9 cellular contexts compared by ENCODE assay signal in genomic region chr18:55265916-55266488, GRCh38.
A peak's percentile ranks its signal among the peaks of the same experiment; 100 is the strongest.
DNase-seq lines count a peak whose midpoint lies in the region; ATAC-seq and TF ChIP-seq lines count a peak whose summit lies in the region.
"Had no signal": no experiment of that assay in that cellular context is flagged by ENCODE, and none has a peak within 500 bp of the region (broad histone marks: within the 10 kb centered on the region; RNA-seq: fewer than 3 reads in every experiment).

No MANE protein-coding gene starts in this region.

- TF ChIP-seq CTCF in vagina (IDR thresholded peaks at IDR 0.05): no peak

- no peak overlapping the region for H3K27ac ChIP-seq in vagina

- no peak for TF ChIP-seq POLR2A in vagina (IDR thresholded peaks at IDR 0.05)

- no peaks in the 10 kb centered on the region for H3K9me3 ChIP-seq in vagina

- no peak overlapping the region for H3K4me3 Mint-ChIP-seq in dendritic cell treated with granulocyte-macrophage colony-stimulating factor and Interleukin-4, amounts not matched to agents 40 ng/mL and 50 ng/mL, for 4 days

- peaks cover 42% of the 10 kb centered on the region for H3K36me3 Mint-ChIP-seq in dendritic cell treated with granulocyte-macrophage colony-stimulating factor and Interleukin-4, amounts not matched to agents 40 ng/mL and 50 ng/mL, for 4 days (ENCODE audit: low read depth)

- H3K27ac Mint-ChIP-seq in dendritic cell treated with granulocyte-macrophage colony-stimulating factor and Interleukin-4, amounts not matched to agents 40 ng/mL and 50 ng/mL, for 4 days: peak overlapping the region; percentile 95

- peaks cover 52% of the 10 kb centered on the region for H3K4me1 Mint-ChIP-seq in dendritic cell treated with granulocyte-macrophage colony-stimulating factor and Interleukin-4, amounts not matched to agents 40 ng/mL and 50 ng/mL, for 4 days (ENCODE audit: low read depth)

- peaks cover 0 to 31% of the 10 kb centered on the region in 2 donors for H3K36me3 ChIP-seq in vagina

- peak; percentile 43 for ATAC-seq in GM21367 (IDR thresholded peaks at IDR 0.05; ENCODE audit: unreplicated experiment)
- peak; percentile 63 for ATAC-seq in HG03354 (IDR thresholded peaks at IDR 0.05; ENCODE audit: poor library complexity, severe bottlenecking, unreplicated experiment)
- no peak for ATAC-seq in GM21360 (IDR thresholded peaks at IDR 0.05; ENCODE audit: unreplicated experiment)

- no peaks in the 10 kb centered on the region for H3K9me3 Mint-ChIP-seq in dendritic cell treated with granulocyte-macrophage colony-stimulating factor and Interleukin-4, amounts not matched to agents 40 ng/mL and 50 ng/mL, for 4 days

- H3K27me3 ChIP-seq in vagina: no peaks in the 10 kb centered on the region

- H3K4me1 ChIP-seq in vagina: peaks cover 45% of the 10 kb centered on the region

- H3K27me3 Mint-ChIP-seq in dendritic cell treated with granulocyte-macrophage colony-stimulating factor and Interleukin-4, amounts not matched to agents 40 ng/mL and 50 ng/mL, for 4 days: no peaks in the 10 kb centered on the region

- no peak overlapping the region for H3K4me3 ChIP-seq in vagina

- DNase-seq in CD1c-positive myeloid dendritic cell (ENCODE audit: extremely low spot score) (peak; percentile 34), mesenteric fat pad (ENCODE audit: low spot score) (no peak), NOMO-1 treated with DMSO at 0.1 percent for 48 hours (lab: John Stamatoyannopoulos, UW; ENCODE audit: unreplicated experiment) (no peak), vagina (ENCODE audit: extremely low spot score in 2 of 2) (no peak)
- DNase-seq: NCI-H526 had no signal

- intact Hi-C loops in dendritic cell treated with granulocyte-macrophage colony-stimulating factor and Interleukin-4, amounts not matched to agents 40 ng/mL and 50 ng/mL, for 4 days (cut with micrococcal nuclease): loop anchor here (1.0 to 10.0 kb wide), 2 partner anchors 55 to 319 kb away; partner anchors contain the start of gene TCF4
- intact Hi-C loops in vagina (cut with DNase I): no loop called here
